Comparison of ENCODE assay signal across 15 cellular contexts in the genomic region with DNA sequence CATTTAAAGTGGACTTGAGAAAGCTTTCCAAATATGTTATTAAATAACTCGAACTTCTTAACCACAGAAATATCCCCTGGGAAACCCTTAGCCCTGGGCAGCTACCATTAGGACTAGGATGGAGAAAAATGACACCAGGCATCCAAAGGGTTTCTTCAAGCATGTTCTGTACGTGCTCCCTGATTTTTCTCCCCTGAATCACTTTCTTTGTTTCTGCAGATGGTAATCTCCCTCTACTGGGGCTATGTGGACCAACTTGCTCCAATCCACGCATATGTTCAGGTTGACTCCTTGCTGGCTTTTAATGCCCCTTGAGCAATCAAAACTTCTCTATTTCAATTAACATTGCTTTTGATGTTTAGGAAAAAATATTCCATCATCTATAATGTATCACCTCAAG.
"Had no signal": no experiment of that assay in that cellular context is flagged by ENCODE, and none has a peak within 500 bp of the region (broad histone marks: within the 10 kb centered on the region; RNA-seq: fewer than 3 reads in every experiment).

No MANE protein-coding gene starts in this region.

- H3K4me2 ChIP-seq: neural progenitor cell had no signal

- H3K27ac ChIP-seq: coronary artery, neural progenitor cell, pancreas, tibial nerve had no signal

- H3K4me1 ChIP-seq: neural progenitor cell, pancreas had no signal

- ATAC-seq: pancreas; stimulated activated naive B cell treated with anti-CD40 and anti-IgM and Interleukin-4, amounts not matched to agents 10 μg/mL and 1 μg/mL and 100 μg/mL, for 72 hours had no signal

- H2AFZ ChIP-seq: neural progenitor cell had no signal

- H3K4me3 ChIP-seq: coronary artery, lung, neural progenitor cell, pancreas, tibial nerve had no signal

- H3K9ac ChIP-seq: neural progenitor cell had no signal

- H3K27me3 ChIP-seq: neural progenitor cell, pancreas, tibial nerve had no signal

- H3K36me3 ChIP-seq: neural progenitor cell, pancreas, tibial nerve had no signal

- H3K9me3 ChIP-seq: pancreas, tibial nerve had no signal

- DNase-seq: activated CD4-positive, alpha-beta T cell treated with anti-CD3 and anti-CD28 coated beads, Interleukin-2, amount 10 ng/mL, durations not matched to agents 7 days and 5 days; activated CD8-positive, alpha-beta memory T cell treated with anti-CD3 and anti-CD28 coated beads for 24 hours; activated naive CD8-positive, alpha-beta T cell treated with anti-CD3 and anti-CD28 coated beads for 36 hours; anterior cingulate cortex; caudate nucleus; effector CD8-positive, alpha-beta T cell; midbrain; pancreas; stimulated activated CD4-positive, alpha-beta T cell treated with anti-CD3 and anti-CD28 coated beads, Interleukin-2, amount 100 ng/mL, for 48 hours; stimulated activated naive B cell treated with anti-CD40 and anti-IgM and Interleukin-4, amounts not matched to agents 10 μg/mL and 1 μg/mL and 100 μg/mL, for 72 hours; substantia nigra had no signal
